17 cellular contexts compared by ENCODE assay signal in the genomic region with DNA sequence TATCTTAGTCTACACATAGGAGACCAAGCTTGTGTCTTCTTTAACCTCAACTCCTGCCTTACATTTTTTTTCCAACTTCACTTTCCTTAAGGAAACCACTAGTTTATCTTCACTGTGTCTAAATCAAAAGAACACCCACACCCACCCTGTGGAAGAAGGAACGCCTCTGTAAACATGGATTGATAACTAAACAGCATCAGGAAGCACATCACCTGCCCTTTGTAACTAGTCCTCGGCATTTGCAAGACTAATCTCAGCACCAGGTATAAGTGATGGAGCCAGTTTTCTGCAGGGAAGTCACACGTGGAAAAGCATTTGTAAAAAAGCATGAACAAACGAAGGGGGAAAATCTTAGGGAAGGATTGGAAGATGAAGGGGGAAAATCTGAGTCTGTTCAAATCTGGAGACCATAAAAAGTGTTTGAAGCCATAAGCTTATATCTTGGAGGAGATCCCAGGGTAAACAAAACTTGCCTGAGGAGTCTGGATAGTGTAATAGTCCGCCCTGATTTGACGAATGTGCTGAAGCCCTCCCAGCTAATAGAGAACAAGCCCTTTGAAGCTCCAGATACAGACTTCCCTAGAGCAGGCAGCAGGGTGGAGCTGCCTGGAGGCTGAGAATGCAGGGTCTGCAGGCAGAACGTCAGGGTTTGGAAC.
"Had no signal": no experiment of that assay in that cellular context is flagged by ENCODE, and none has a peak within 500 bp of the region (broad histone marks: within the 10 kb centered on the region; RNA-seq: fewer than 3 reads in every experiment).

No MANE protein-coding gene starts in this region.

- H3K4me3 ChIP-seq: ascending aorta, breast epithelium, upper lobe of left lung had no signal

- ATAC-seq: activated naive CD8-positive, alpha-beta T cell treated with anti-CD3 and anti-CD28 coated beads, Interleukin-2, amount 50 U/mL, for 24 hours; left ventricle myocardium superior had no signal

- H3K27ac Mint-ChIP-seq: activated naive CD4-positive, alpha-beta T cell treated with anti-CD3 and anti-CD28 coated beads for 36 hours; activated naive CD8-positive, alpha-beta T cell treated with anti-CD3 and anti-CD28 coated beads, Interleukin-2, amount 50 U/mL, for 24 hours; activated T-helper 2 cell treated with anti-CD3 and anti-CD28 coated beads, Interferon-gamma antibody, Interleukin-2, Interleukin-4, amounts not matched to agents 10 μg/mL and 5 μg/mL and 100 μg/mL, durations not matched to agents 14 hours and 24 hours and 36 hours; memory B cell; naive B cell had no signal

- H3K27me3 ChIP-seq: ascending aorta, breast epithelium, upper lobe of left lung had no signal

- H3K9me3 Mint-ChIP-seq: activated naive CD4-positive, alpha-beta T cell treated with anti-CD3 and anti-CD28 coated beads for 36 hours; activated naive CD8-positive, alpha-beta T cell treated with anti-CD3 and anti-CD28 coated beads, Interleukin-2, amount 50 U/mL, for 24 hours; activated T-helper 2 cell treated with anti-CD3 and anti-CD28 coated beads, Interferon-gamma antibody, Interleukin-2, Interleukin-4, amounts not matched to agents 10 μg/mL and 5 μg/mL and 100 μg/mL, durations not matched to agents 14 hours and 24 hours and 36 hours had no signal

- H3K36me3 ChIP-seq: ascending aorta, breast epithelium, upper lobe of left lung had no signal

- DNase-seq: activated CD4-positive, alpha-beta T cell treated with anti-CD3 and anti-CD28 coated beads, Interleukin-2, amount 50 U/mL, for 48 hours; activated naive CD4-positive, alpha-beta T cell treated with anti-CD3 and anti-CD28 coated beads for 36 hours; activated naive CD8-positive, alpha-beta T cell treated with anti-CD3 and anti-CD28 coated beads, Interleukin-2, amount 50 U/mL, for 24 hours; cerebellar nuclear complex; effector memory CD4-positive, alpha-beta T cell; hippocampal formation; left ventricle myocardium superior; naive B cell; stimulated activated CD4-positive, alpha-beta T cell treated with anti-CD3 and anti-CD28 coated beads, Interleukin-4, amount 100 ng/mL, for 24 hours; stimulated activated naive CD4-positive, alpha-beta T cell treated with Interleukin-2 at 50 U/mL for 16 hours; upper lobe of left lung had no signal

- H3K9me3 ChIP-seq: ascending aorta, breast epithelium, upper lobe of left lung had no signal

- H3K27me3 Mint-ChIP-seq: activated naive CD8-positive, alpha-beta T cell treated with anti-CD3 and anti-CD28 coated beads, Interleukin-2, amount 50 U/mL, for 24 hours; memory B cell; naive B cell had no signal

- H3K27ac ChIP-seq: ascending aorta, breast epithelium, parathyroid adenoma, upper lobe of left lung, VCaP had no signal

- H3K4me3 Mint-ChIP-seq: activated naive CD4-positive, alpha-beta T cell treated with anti-CD3 and anti-CD28 coated beads for 36 hours; activated naive CD8-positive, alpha-beta T cell treated with anti-CD3 and anti-CD28 coated beads, Interleukin-2, amount 50 U/mL, for 24 hours; memory B cell had no signal

- H3K4me1 ChIP-seq: ascending aorta, breast epithelium, parathyroid adenoma, upper lobe of left lung had no signal
